13 cellular contexts compared by ENCODE assay signal in the genomic region with DNA sequence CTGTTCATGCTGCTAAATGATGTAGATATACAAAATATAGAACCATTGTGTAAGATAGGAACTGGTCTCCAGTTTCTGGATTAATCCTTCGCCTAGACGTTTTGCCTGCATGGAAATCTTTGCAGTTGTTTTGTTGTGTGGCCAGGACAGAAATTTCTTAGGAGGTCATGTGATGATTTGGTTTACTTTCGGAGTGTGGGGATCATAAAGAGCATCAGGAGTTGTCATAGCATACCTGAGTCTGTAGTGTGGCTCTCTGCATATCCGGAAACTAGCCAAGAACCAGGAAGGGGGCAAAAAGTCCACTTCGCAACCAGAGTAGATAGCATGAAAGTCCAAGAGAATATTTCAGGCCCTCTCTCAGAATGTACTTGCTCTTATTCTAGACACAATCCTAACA. TPM values are rescaled to one million over a fixed set of nuclear protein-coding genes. Genes with fewer than 3 reads are reported as not detected.
DNase-seq lines count a peak whose midpoint lies in the region; ATAC-seq and TF ChIP-seq lines count a peak whose summit lies in the region.
"Had no signal": no experiment of that assay in that cellular context is flagged by ENCODE, and none has a peak within 500 bp of the region (broad histone marks: within the 10 kb centered on the region; RNA-seq: fewer than 3 reads in every experiment).

No MANE protein-coding gene starts in this region.

- H3K27me3 ChIP-seq in ascending aorta = no peaks in the 10 kb centered on the region
- H3K27me3 ChIP-seq in foreskin keratinocyte = no peaks in the 10 kb centered on the region
- no peaks in the 10 kb centered on the region for H3K27me3 ChIP-seq in skeletal muscle tissue (ENCODE audit: control insufficient read depth in 3 of 3, insufficient read depth in 3 of 3, low read length in 3 of 3)
- H3K27me3 ChIP-seq in Peyer's patch = no peaks in the 10 kb centered on the region

- ATAC-seq in foreskin keratinocyte = no peak

- H3K27ac ChIP-seq in ascending aorta (peak overlapping the region; percentile 4 to 99), foreskin keratinocyte (peak overlapping the region; percentile 48), skeletal muscle tissue (ENCODE audit: low read depth, low read length) (peak overlapping the region; percentile 67), Peyer's patch (peak overlapping the region in 2 of 4 donors; percentile 0 to 99)

- TF ChIP-seq POLR2A in Peyer's patch (IDR thresholded peaks at IDR 0.05) = no peak

- H3K4me3 ChIP-seq in ascending aorta (peak overlapping the region; percentile 50 to 87), skeletal muscle tissue (ENCODE audit: low read length in 3 of 3) (peak overlapping the region; percentile 6 to 64 (median 17)), Peyer's patch (no peak overlapping the region)

- H3K9me3 ChIP-seq in ascending aorta (peaks cover 0 to 4% of the 10 kb centered on the region in 2 donors), skeletal muscle tissue (ENCODE audit: control insufficient read depth in 3 of 3, low read length in 3 of 3) (peaks cover 0 to 3% (median 0%) of the 10 kb centered on the region in 3 donors), Peyer's patch (no peaks in the 10 kb centered on the region)

- H3K36me3 ChIP-seq in ascending aorta (peaks cover 0 to 14% of the 10 kb centered on the region in 2 donors), skeletal muscle tissue (ENCODE audit: control insufficient read depth in 3 of 3, insufficient read depth in 3 of 3, low read length in 3 of 3) (peaks cover 0 to 7% (median 6%) of the 10 kb centered on the region in 3 donors), Peyer's patch (no peaks in the 10 kb centered on the region)

- H3K4me1 ChIP-seq in ascending aorta = peaks cover 0 to 39% of the 10 kb centered on the region in 2 donors
- peaks cover 26% of the 10 kb centered on the region for H3K4me1 ChIP-seq in foreskin keratinocyte
- peaks cover 37 to 47% (median 39%) of the 10 kb centered on the region in 3 donors for H3K4me1 ChIP-seq in skeletal muscle tissue (ENCODE audit: control insufficient read depth in 3 of 3, insufficient read depth in 3 of 3, low read length in 3 of 3)
- H3K4me1 ChIP-seq in Peyer's patch = peaks cover 0 to 14% (median 3%) of the 10 kb centered on the region in 4 donors

- peak; percentile 66 for DNase-seq in ELR (ENCODE audit: low read depth)
- no peak for DNase-seq in ascending aorta (ENCODE audit: low spot score in 2 of 2)
- DNase-seq in foreskin keratinocyte = no peak
- no peak for DNase-seq in NCI-H2107 treated with DMSO at 0.1 percent for 48 hours (lab: John Stamatoyannopoulos, UW; ENCODE audit: unreplicated experiment)
- DNase-seq in Peyer's patch = no peak
- DNase-seq in hippocampal formation (lab: John Stamatoyannopoulos, UW) = no peak
- no peak for DNase-seq in activated CD4-positive, alpha-beta T cell treated with anti-CD3 and anti-CD28 coated beads, Interleukin-2, amount 50 U/mL, for 4 hours
- DNase-seq: KG1; NCI-H187; NCI-H526; SHP77; stimulated activated naive CD4-positive, alpha-beta T cell treated with Interleukin-2 at 50 U/mL for 16 hours had no signal

- H3K9ac ChIP-seq in skeletal muscle tissue (ENCODE audit: low read depth in 1 of 3, low read length in 3 of 3) = peak overlapping the region; percentile 40 to 76 (median 58)

- intact Hi-C loops in ascending aorta (cut with DNase I) = no loop called here

- TF ChIP-seq CTCF in ascending aorta (IDR thresholded peaks at IDR 0.05) (no peak), foreskin keratinocyte (conservative IDR thresholded peaks at IDR 0.05) (no peak), Peyer's patch (IDR thresholded peaks at IDR 0.05) (no peak)

RNA-seq across cellular contexts. Expression of a gene that starts 3.1 kb away (rescaled TPM):
- 66.0 TPM for total RNA-seq in ascending aorta
- 14.8 TPM in 2 replicates for total RNA-seq in foreskin keratinocyte
- 4.4 and 4.6 TPM in 2 replicates for polyA plus RNA-seq in foreskin keratinocyte
- total RNA-seq in skeletal muscle tissue = 52.2 TPM
- 10 to 100 TPM; 17.0 to 39.6 (median 21.3) TPM for total RNA-seq in Peyer's patch

Comparison
In these comparisons a context has a peak if more than half of its experiments do, and no peak if none do; other contexts are left out.
1. H3K4me3 ChIP-seq: peak in ascending aorta (2 of 2) and skeletal muscle tissue (3 of 3); none in Peyer's patch (0 of 4).